In genomic region chr17:4636474-4637100, GRCh38 we compare ENCODE assay signal across 31 cellular contexts. TPM values are rescaled to one million over a fixed set of nuclear protein-coding genes. Genes with fewer than 3 reads are reported as not detected.
DNase-seq lines count a peak whose midpoint lies in the region; ATAC-seq, FAIRE-seq and TF ChIP-seq lines count a peak whose summit lies in the region.
"Had no signal": no experiment of that assay in that cellular context is flagged by ENCODE, and none has a peak within 500 bp of the region (broad histone marks: within the 10 kb centered on the region; RNA-seq: fewer than 3 reads in every experiment).

No MANE protein-coding gene starts in this region.

- H3K4me1 Mint-ChIP-seq in astrocyte (ENCODE audit: low read depth, unreplicated experiment), result peaks cover 8% of the 10 kb centered on the region
- peaks cover 57% of the 10 kb centered on the region for H3K4me1 Mint-ChIP-seq in stimulated activated memory B cell treated with anti-CD40 and anti-IgM and Interleukin-4, amounts not matched to agents 10 μg/mL and 1 μg/mL and 100 μg/mL, for 72 hours

- TF ChIP-seq CTCF in MM.1S (IDR thresholded peaks at IDR 0.05; ENCODE audit: low read length), result no peak
- TF ChIP-seq CTCF in astrocyte (IDR thresholded peaks at IDR 0.05; ENCODE audit: insufficient read depth, low read depth, low read length), result no peak
- TF ChIP-seq CTCF in coronary artery (IDR thresholded peaks at IDR 0.05), result no peak

- H3K4me2 ChIP-seq in MM.1S (ENCODE audit: low read depth, low read length) (peak overlapping the region; percentile 41; the same call in 1 of the 2 replicates), astrocyte (ENCODE audit: low read length) (no peak overlapping the region)
- H3K4me2 ChIP-seq: KMS-11 had no signal

- H3K27me3 ChIP-seq in MM.1S (replicated peaks; ENCODE audit: insufficient read depth, low read length) (peaks cover 54% of the 10 kb centered on the region), astrocyte (ENCODE audit: insufficient read depth, low read length) (peaks cover 46% of the 10 kb centered on the region), H7 (ENCODE audit: control insufficient read depth, insufficient read depth, low read length) (peaks cover 38% of the 10 kb centered on the region)
- H3K27me3 ChIP-seq: ovary had no signal

- H3K27me3 Mint-ChIP-seq in astrocyte (ENCODE audit: low read depth, unreplicated experiment), result peaks cover 62% of the 10 kb centered on the region
- peaks cover 38% of the 10 kb centered on the region for H3K27me3 Mint-ChIP-seq in stimulated activated memory B cell treated with anti-CD40 and anti-IgM and Interleukin-4, amounts not matched to agents 10 μg/mL and 1 μg/mL and 100 μg/mL, for 72 hours

- H3K4me3 Mint-ChIP-seq in astrocyte (ENCODE audit: unreplicated experiment), result no peak overlapping the region
- peak overlapping the region; percentile 71 for H3K4me3 Mint-ChIP-seq in stimulated activated memory B cell treated with anti-CD40 and anti-IgM and Interleukin-4, amounts not matched to agents 10 μg/mL and 1 μg/mL and 100 μg/mL, for 72 hours
- H3K4me3 Mint-ChIP-seq: activated CD8-positive, alpha-beta T cell treated with anti-CD3 and anti-CD28 coated beads for 36 hours; activated naive CD4-positive, alpha-beta T cell treated with anti-CD3 and anti-CD28 coated beads, Interleukin-2, amount 50 U/mL, for 24 hours; nephron had no signal

- H3K9ac ChIP-seq in MM.1S (ENCODE audit: low read length), result no peak overlapping the region
- H3K9ac ChIP-seq in astrocyte (ENCODE audit: low read length), result no peak overlapping the region
- H3K9ac ChIP-seq: KMS-11 had no signal

- FAIRE-seq in GM12892 (lab: Jason Lieb, UNC), result peak; percentile 79
- no peak for FAIRE-seq in astrocyte (lab: Jason Lieb, UNC)
- FAIRE-seq: TTC549 had no signal

- no peaks in the 10 kb centered on the region for H3F3A ChIP-seq in MM.1S (ENCODE audit: insufficient read depth, low read length)

- H4K20me1 ChIP-seq in MM.1S (ENCODE audit: insufficient read depth, low read length) (no peaks in the 10 kb centered on the region), astrocyte (ENCODE audit: insufficient read depth, low read length) (no peaks in the 10 kb centered on the region)

- H3K9me3 ChIP-seq in MM.1S (replicated peaks; ENCODE audit: insufficient read depth, low read length) (no peaks in the 10 kb centered on the region), astrocyte (ENCODE audit: insufficient read depth, low read depth, low read length) (no peaks in the 10 kb centered on the region)
- H3K9me3 ChIP-seq: breast epithelium, Caco-2, ovary, suprapubic skin had no signal

- DNase-seq in GM12892 (ENCODE audit: insufficient read length) (no peak), MM.1S (no peak), astrocyte (ENCODE audit: low read depth) (no peak), coronary artery (ENCODE audit: low spot score) (no peak), H7 (no peak), dedifferentiated amniotic fluid mesenchymal stem cell (ENCODE audit: extremely low spot score) (no peak)
- DNase-seq: activated CD8-positive, alpha-beta memory T cell treated with anti-CD3 and anti-CD28 coated beads, Interleukin-2, amount 50 U/mL, for 48 hours; activated CD8-positive, alpha-beta T cell treated with anti-CD3 and anti-CD28 coated beads for 36 hours; Caco-2; effector CD4-positive, alpha-beta T cell; left colon; mammary epithelial cell; NCI-H1436 treated with DMSO at 0.1 percent for 48 hours; NCI-H2107; NCI-H345; stimulated activated CD4-positive, alpha-beta T cell treated with anti-CD3 and anti-CD28 coated beads, Interleukin-4, amount 100 ng/mL, for 4 hours had no signal

- TF ChIP-seq POLR2A in GM12892 (IDR thresholded peaks at IDR 0.05; ENCODE audit: low read depth, low read length), result no peak

- H3K36me3 ChIP-seq in MM.1S (replicated peaks; ENCODE audit: insufficient read depth, low read length), result no peaks in the 10 kb centered on the region
- H3K36me3 ChIP-seq in astrocyte (ENCODE audit: insufficient read depth, low read length), result no peaks in the 10 kb centered on the region
- no peaks in the 10 kb centered on the region for H3K36me3 ChIP-seq in H7 (replicated peaks; ENCODE audit: control insufficient read depth, insufficient read depth, low read length)
- H3K36me3 ChIP-seq: breast epithelium, ovary, suprapubic skin had no signal

- no peaks in the 10 kb centered on the region for H3K9me2 ChIP-seq in MM.1S (replicated peaks; ENCODE audit: insufficient read depth, low read length)

- no peak overlapping the region for H2AFZ ChIP-seq in MM.1S (ENCODE audit: low read length)
- H2AFZ ChIP-seq in astrocyte (ENCODE audit: low read depth, low read length), result no peak overlapping the region

- H3K79me2 ChIP-seq in MM.1S (ENCODE audit: low read length) (no peaks in the 10 kb centered on the region), astrocyte (ENCODE audit: insufficient read depth, low read length) (no peaks in the 10 kb centered on the region)

- no peaks in the 10 kb centered on the region for H3K36me3 Mint-ChIP-seq in astrocyte (ENCODE audit: low read depth, unreplicated experiment)
- H3K36me3 Mint-ChIP-seq in stimulated activated memory B cell treated with anti-CD40 and anti-IgM and Interleukin-4, amounts not matched to agents 10 μg/mL and 1 μg/mL and 100 μg/mL, for 72 hours, result no peaks in the 10 kb centered on the region
- H3K36me3 Mint-ChIP-seq: activated naive CD4-positive, alpha-beta T cell treated with anti-CD3 and anti-CD28 coated beads, Interleukin-2, amount 50 U/mL, for 24 hours had no signal

- H3K9me3 Mint-ChIP-seq in astrocyte (ENCODE audit: unreplicated experiment), result no peaks in the 10 kb centered on the region
- peaks cover 5% of the 10 kb centered on the region for H3K9me3 Mint-ChIP-seq in stimulated activated memory B cell treated with anti-CD40 and anti-IgM and Interleukin-4, amounts not matched to agents 10 μg/mL and 1 μg/mL and 100 μg/mL, for 72 hours
- H3K9me3 Mint-ChIP-seq: activated naive CD4-positive, alpha-beta T cell treated with anti-CD3 and anti-CD28 coated beads, Interleukin-2, amount 50 U/mL, for 24 hours had no signal

- H3K27ac Mint-ChIP-seq in astrocyte (ENCODE audit: unreplicated experiment), result peak overlapping the region; percentile 66
- H3K27ac Mint-ChIP-seq in stimulated activated memory B cell treated with anti-CD40 and anti-IgM and Interleukin-4, amounts not matched to agents 10 μg/mL and 1 μg/mL and 100 μg/mL, for 72 hours, result peak overlapping the region; percentile 6
- H3K27ac Mint-ChIP-seq: activated CD8-positive, alpha-beta T cell treated with anti-CD3 and anti-CD28 coated beads for 36 hours; activated naive CD4-positive, alpha-beta T cell treated with anti-CD3 and anti-CD28 coated beads, Interleukin-2, amount 50 U/mL, for 24 hours; H9; nephron; T-helper 1 cell treated with Interleukin-12 subunit alpha and Interleukin-12 subunit beta and Interleukin-4 antibody, amounts not matched to agents 30 μg/mL and 1 μg/mL, for 36 hours had no signal

- no peak overlapping the region for H3K27ac ChIP-seq in MM.1S (ENCODE audit: low read length)
- H3K27ac ChIP-seq in astrocyte (ENCODE audit: low read depth, low read length), result no peak overlapping the region
- H3K27ac ChIP-seq in coronary artery, result no peak overlapping the region
- H3K27ac ChIP-seq: breast epithelium, C4-2B, KMS-11, ovary, SK-N-MC, suprapubic skin had no signal

- H3K4me3 ChIP-seq in MM.1S (ENCODE audit: low read length), result no peak overlapping the region
- no peak overlapping the region for H3K4me3 ChIP-seq in astrocyte (ENCODE audit: insufficient read depth, low read depth, low read length)
- H3K4me3 ChIP-seq in coronary artery, result no peak overlapping the region
- H3K4me3 ChIP-seq in H7 (ENCODE audit: insufficient read depth, low read depth, low read length), result no peak overlapping the region
- H3K4me3 ChIP-seq: breast epithelium, ovary, suprapubic skin had no signal

- no peak for ATAC-seq in stimulated activated memory B cell treated with anti-CD40 and anti-IgM and Interleukin-4, amounts not matched to agents 10 μg/mL and 1 μg/mL and 100 μg/mL, for 72 hours
- ATAC-seq in GM19395 (IDR thresholded peaks at IDR 0.05; ENCODE audit: unreplicated experiment), result no peak
- ATAC-seq: activated CD8-positive, alpha-beta T cell treated with anti-CD3 and anti-CD28 coated beads for 36 hours; left colon had no signal

- H3K4me1 ChIP-seq in MM.1S (ENCODE audit: low read length) (peaks cover 4% of the 10 kb centered on the region; the same call in 1 of the 2 replicates), astrocyte (ENCODE audit: insufficient read depth, low read length) (no peaks in the 10 kb centered on the region)

RNA-seq across cellular contexts. Expression of gene ALOX15, which starts 4.9 kb away (rescaled TPM):
- not detected for polyA plus RNA-seq in GM12892 (2012; ENCODE audit: missing spikeins)
- 0.07 TPM in 1 of 2 replicates, not detected in the other for total RNA-seq in astrocyte
- total RNA-seq in H7 (2014; rRNA removed; shearing (Covaris generic)), result 0.10 and 0.11 TPM in 2 replicates
- total RNA-seq: activated CD8-positive, alpha-beta T cell treated with anti-CD3 and anti-CD28 coated beads for 36 hours; mammary epithelial cell; renal cortical epithelial cell had no signal
- polyA plus RNA-seq: mammary epithelial cell had no signal

RNA-seq across cellular contexts. Expression of gene SMTNL2, which starts 52.3 kb away (rescaled TPM):
- polyA plus RNA-seq in GM12892 (2012; ENCODE audit: missing spikeins), result not detected
- total RNA-seq in astrocyte, result 0.18 and 0.26 TPM in 2 replicates
- 1.4 and 1.9 TPM in 2 replicates for total RNA-seq in H7 (2014; rRNA removed; shearing (Covaris generic))
- total RNA-seq: activated CD8-positive, alpha-beta T cell treated with anti-CD3 and anti-CD28 coated beads for 36 hours; G401; mammary epithelial cell had no signal
- polyA plus RNA-seq: mammary epithelial cell had no signal
